1 cellular context compared by ENCODE assay signal in genomic region chr1:226526801-226527595, GRCh38.
TF ChIP-seq lines count a peak whose summit lies in the region.

No MANE protein-coding gene starts in this region.

TF ChIP-seq in K562, 482 proteins besides CTCF, POLR2A, EP300 and RAD21 (continued from another document and continues in another):
- TF ChIP-seq ZBTB1 (CRISPR knock-in tag; IDR thresholded peaks at IDR 0.05; ENCODE audit: borderline replicate concordance, low read depth) = no peak
- TF ChIP-seq PKNOX1 (IDR thresholded peaks at IDR 0.05) = peak; percentile 99
- TF ChIP-seq SP2 (IDR thresholded peaks at IDR 0.05; ENCODE audit: extremely low read depth, low read depth, low read length, poor library complexity, severe bottlenecking) = peak; percentile 29
- peak; percentile 88 for TF ChIP-seq PBX2 (CRISPR knock-in tag; IDR thresholded peaks at IDR 0.05; ENCODE audit: low read depth)
- TF ChIP-seq PBX2 (tag; conservative IDR thresholded peaks at IDR 0.05; ENCODE audit: low read depth) = peak; percentile 96
- TF ChIP-seq ZNF175 (CRISPR knock-in tag; IDR thresholded peaks at IDR 0.05; ENCODE audit: low read depth) = no peak
- no peak for TF ChIP-seq RNF2 (IDR thresholded peaks at IDR 0.05)
- no peak for TF ChIP-seq BRD9 (IDR thresholded peaks at IDR 0.05; ENCODE audit: low read depth, partially characterized antibody)
- no peak for TF ChIP-seq SIN3B (IDR thresholded peaks at IDR 0.05; ENCODE audit: low read depth)
- peak; percentile 77 for TF ChIP-seq ZBTB40 (IDR thresholded peaks at IDR 0.05)
- TF ChIP-seq ZBTB40 (CRISPR knock-in tag; IDR thresholded peaks at IDR 0.05) = no peak
- no peak for TF ChIP-seq HMBOX1 (IDR thresholded peaks at IDR 0.05)
- TF ChIP-seq ZNF518B (CRISPR knock-in tag; IDR thresholded peaks at IDR 0.05) = no peak
- no peak for TF ChIP-seq NR2C2 (CRISPR knock-in tag; IDR thresholded peaks at IDR 0.05)
- TF ChIP-seq NR2C2 (tag; IDR thresholded peaks at IDR 0.05) = 0 out of 2 replicates have a peak, but pooled peaks have one; percentile 17
- no peak for TF ChIP-seq CHD1 (IDR thresholded peaks at IDR 0.05; ENCODE audit: low read length)
- peak; percentile 88; the same call in 1 of the 2 replicates for TF ChIP-seq EHMT2 (IDR thresholded peaks at IDR 0.05)
- TF ChIP-seq ZNF282 (CRISPR knock-in tag; IDR thresholded peaks at IDR 0.05) = no peak
- no peak for TF ChIP-seq NCOR1 (IDR thresholded peaks at IDR 0.05)
- 0 out of 4 replicates have a peak, but pooled peaks of 1 of the 2 experiments have one; percentile 13 for TF ChIP-seq MAZ (CRISPR knock-in tag; conservative IDR thresholded peaks at IDR 0.05 in 1 of 2, IDR thresholded peaks at IDR 0.05 in 1 of 2)
- peak; percentile 33; the same call in 1 of the 2 replicates for TF ChIP-seq TFAP4 (CRISPR knock-in tag; IDR thresholded peaks at IDR 0.05; ENCODE audit: borderline replicate concordance)
- no peak for TF ChIP-seq CUX1 (CRISPR knock-in tag; IDR thresholded peaks at IDR 0.05)
- TF ChIP-seq GABPB1 (CRISPR knock-in tag; IDR thresholded peaks at IDR 0.05) = peak; percentile 86
- TF ChIP-seq THAP7 (CRISPR knock-in tag; IDR thresholded peaks at IDR 0.05) = no peak
- TF ChIP-seq DIDO1 (tag; IDR thresholded peaks at IDR 0.05; ENCODE audit: low read depth) = 0 out of 2 replicates have a peak, but pooled peaks have one; percentile 51
- TF ChIP-seq BACH1 (tag; IDR thresholded peaks at IDR 0.05) = no peak
